ENCODE assay signal across 8 cellular contexts in the genomic region with DNA sequence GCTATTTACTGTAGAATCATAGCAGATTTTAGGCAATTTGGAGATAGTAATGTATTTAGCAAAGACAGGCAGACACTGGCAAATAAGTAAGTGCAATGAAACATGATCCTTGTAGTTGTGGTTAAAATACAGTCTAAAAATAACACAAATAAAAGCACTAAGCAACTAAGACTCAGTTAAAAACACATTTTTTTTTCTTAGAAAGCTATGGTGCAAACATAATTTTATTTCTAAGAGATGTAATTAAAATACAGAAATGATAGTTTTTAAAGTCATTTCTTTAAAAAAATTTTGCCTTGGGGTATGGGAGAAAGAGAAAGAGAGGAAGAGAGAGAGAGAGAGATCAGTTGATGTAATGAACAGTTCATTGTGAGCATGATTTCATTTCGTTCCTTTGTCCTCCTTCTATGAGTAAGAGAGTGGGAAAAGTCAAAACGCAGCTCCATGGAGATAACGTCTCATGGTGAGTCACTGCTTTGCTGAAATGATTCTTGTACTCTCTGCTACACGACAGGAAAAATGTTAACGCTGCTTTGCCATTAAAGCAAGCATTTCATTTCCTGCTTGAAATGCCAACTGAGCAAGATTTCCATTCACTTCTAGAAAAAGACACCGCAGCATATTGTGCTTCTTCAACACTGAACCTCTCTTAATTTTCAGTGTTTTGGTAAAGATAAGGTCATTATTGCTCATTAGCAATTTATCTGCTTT.
DNase-seq lines count a peak whose midpoint lies in the region; ATAC-seq and TF ChIP-seq lines count a peak whose summit lies in the region.

No MANE protein-coding gene starts in this region.

- in situ Hi-C loops in KBM-7 (cut with MboI; ENCODE audit: low pct_unique_long_range_greater_than_20kb, low sequenced_read_pairs), result no loop called here

- H3K36me3 Mint-ChIP-seq in central memory CD8-positive, alpha-beta T cell (ENCODE audit: insufficient read depth), result peaks cover 54% of the 10 kb centered on the region
- H3K36me3 Mint-ChIP-seq in stimulated activated naive B cell treated with anti-CD40 and anti-IgM and Interleukin-4, amounts not matched to agents 10 μg/mL and 1 μg/mL and 100 μg/mL, for 72 hours, result peaks cover 40 to 54% of the 10 kb centered on the region in 2 donors

- no peaks in the 10 kb centered on the region for H3K27me3 ChIP-seq in right lobe of liver

- H3K9me3 ChIP-seq in right lobe of liver, result no peaks in the 10 kb centered on the region

- H3K27ac ChIP-seq in right lobe of liver, result peak overlapping the region in 1 of 3 donors; percentile 0

- TF ChIP-seq CTCF in right lobe of liver (IDR thresholded peaks at IDR 0.05), result no peak

- H3K4me3 ChIP-seq in right lobe of liver, result no peak overlapping the region

- intact Hi-C loops in right lobe of liver (cut with DNase I), result no loop called here

- no peaks in the 10 kb centered on the region for H3K9me3 Mint-ChIP-seq in central memory CD8-positive, alpha-beta T cell
- no peaks in the 10 kb centered on the region for H3K9me3 Mint-ChIP-seq in stimulated activated naive B cell treated with anti-CD40 and anti-IgM and Interleukin-4, amounts not matched to agents 10 μg/mL and 1 μg/mL and 100 μg/mL, for 72 hours

- no peaks in the 10 kb centered on the region for H3K36me3 ChIP-seq in right lobe of liver

- H3K4me1 ChIP-seq in right lobe of liver, result no peaks in the 10 kb centered on the region

- H3K27me3 Mint-ChIP-seq in central memory CD8-positive, alpha-beta T cell, result no peaks in the 10 kb centered on the region
- no peaks in the 10 kb centered on the region for H3K27me3 Mint-ChIP-seq in stimulated activated naive B cell treated with anti-CD40 and anti-IgM and Interleukin-4, amounts not matched to agents 10 μg/mL and 1 μg/mL and 100 μg/mL, for 72 hours

- peak overlapping the region; percentile 71 for H3K27ac Mint-ChIP-seq in central memory CD8-positive, alpha-beta T cell (ENCODE audit: low read depth)
- H3K27ac Mint-ChIP-seq in stimulated activated naive B cell treated with anti-CD40 and anti-IgM and Interleukin-4, amounts not matched to agents 10 μg/mL and 1 μg/mL and 100 μg/mL, for 72 hours, result peak overlapping the region; percentile 91

- TF ChIP-seq POLR2A in right lobe of liver (IDR thresholded peaks at IDR 0.05), result no peak
- TF ChIP-seq POLR2A in GM18505 (IDR thresholded peaks at IDR 0.05; ENCODE audit: borderline replicate concordance, extremely low read depth, insufficient read depth, insufficient read length), result no peak

- peak; percentile 87 for DNase-seq in AG08395 (ENCODE audit: low spot score)
- DNase-seq in KBM-7, result peak; percentile 72
- DNase-seq in SIG-M5 treated with dmso at 0.1 percent for 504 hours (lab: John Stamatoyannopoulos, UW; ENCODE audit: unreplicated experiment), result peak; percentile 94
- no peak for DNase-seq in central memory CD8-positive, alpha-beta T cell (ENCODE audit: low spot score in 2 of 2)
- DNase-seq in right lobe of liver, result no peak
- DNase-seq in stimulated activated naive B cell treated with anti-CD40 and anti-IgM and Interleukin-4, amounts not matched to agents 10 μg/mL and 1 μg/mL and 100 μg/mL, for 72 hours, result peak; percentile 38

- peaks cover 21% of the 10 kb centered on the region for H3K4me1 Mint-ChIP-seq in central memory CD8-positive, alpha-beta T cell
- peaks cover 28 to 65% of the 10 kb centered on the region in 2 donors for H3K4me1 Mint-ChIP-seq in stimulated activated naive B cell treated with anti-CD40 and anti-IgM and Interleukin-4, amounts not matched to agents 10 μg/mL and 1 μg/mL and 100 μg/mL, for 72 hours

- ATAC-seq in GM18858 (IDR thresholded peaks at IDR 0.05; ENCODE audit: unreplicated experiment) (peak; percentile 58), right lobe of liver (peak; percentile 57 to 88 (median 76)), GM18505 (IDR thresholded peaks at IDR 0.05; ENCODE audit: unreplicated experiment) (no peak)
- ATAC-seq in central memory CD8-positive, alpha-beta T cell (replicated peaks; ENCODE audit: extremely low read depth, poor library complexity, severe bottlenecking), result no peak
- ATAC-seq in stimulated activated naive B cell treated with anti-CD40 and anti-IgM and Interleukin-4, amounts not matched to agents 10 μg/mL and 1 μg/mL and 100 μg/mL, for 72 hours (replicated peaks), result peak; percentile 91 to 93

- H3K4me3 Mint-ChIP-seq in central memory CD8-positive, alpha-beta T cell, result no peak overlapping the region
- peak overlapping the region; percentile 65 to 74 for H3K4me3 Mint-ChIP-seq in stimulated activated naive B cell treated with anti-CD40 and anti-IgM and Interleukin-4, amounts not matched to agents 10 μg/mL and 1 μg/mL and 100 μg/mL, for 72 hours

- 48% methylated on average over 6 of the region's 6 CpGs for WGBS in right lobe of liver (ENCODE audit: insufficient coverage, low coverage, low lambda C conversion rate, missing lambda C conversion rate)

Comparison
In these comparisons a context has a peak if more than half of its experiments do, and no peak if none do; other contexts are left out.
1. DNase-seq: peak in AG08395 (single experiment), KBM-7 (single experiment), SIG-M5 treated with dmso at 0.1 percent for 504 hours (single experiment) and stimulated activated naive B cell treated with anti-CD40 and anti-IgM and Interleukin-4, amounts not matched to agents 10 μg/mL and 1 μg/mL and 100 μg/mL, for 72 hours (single experiment); none in central memory CD8-positive, alpha-beta T cell (0 of 2) and right lobe of liver (0 of 3).
2. ATAC-seq: peak in GM18858 (single experiment), right lobe of liver (4 of 4) and stimulated activated naive B cell treated with anti-CD40 and anti-IgM and Interleukin-4, amounts not matched to agents 10 μg/mL and 1 μg/mL and 100 μg/mL, for 72 hours (2 of 2); none in central memory CD8-positive, alpha-beta T cell (single experiment) and GM18505 (single experiment).